2 cellular contexts compared by ENCODE assay signal in the genomic region with DNA sequence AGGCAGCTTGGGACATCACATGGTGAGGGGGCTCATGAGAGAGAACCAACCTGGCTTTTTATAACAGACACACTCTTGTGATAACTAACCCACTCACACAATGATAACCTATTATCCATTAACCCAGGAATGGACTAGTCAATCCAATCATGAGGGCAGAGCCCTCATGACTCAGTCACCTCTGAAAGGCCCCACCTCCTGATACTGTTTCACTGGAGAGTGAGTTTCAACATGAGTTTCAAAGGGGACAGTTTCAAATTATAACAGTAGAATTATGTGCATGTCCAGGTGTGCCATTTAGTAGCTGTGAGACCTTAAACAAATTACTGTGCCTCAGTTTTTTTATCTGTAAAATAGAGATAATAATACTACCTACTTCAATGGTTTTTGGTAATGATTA.
TF ChIP-seq lines count a peak whose summit lies in the region.

No MANE protein-coding gene starts in this region.

TF ChIP-seq in HCT116, 20 proteins besides CTCF, POLR2A, EP300 and RAD21 (continued from another document):
- TF ChIP-seq, protein P1, sequence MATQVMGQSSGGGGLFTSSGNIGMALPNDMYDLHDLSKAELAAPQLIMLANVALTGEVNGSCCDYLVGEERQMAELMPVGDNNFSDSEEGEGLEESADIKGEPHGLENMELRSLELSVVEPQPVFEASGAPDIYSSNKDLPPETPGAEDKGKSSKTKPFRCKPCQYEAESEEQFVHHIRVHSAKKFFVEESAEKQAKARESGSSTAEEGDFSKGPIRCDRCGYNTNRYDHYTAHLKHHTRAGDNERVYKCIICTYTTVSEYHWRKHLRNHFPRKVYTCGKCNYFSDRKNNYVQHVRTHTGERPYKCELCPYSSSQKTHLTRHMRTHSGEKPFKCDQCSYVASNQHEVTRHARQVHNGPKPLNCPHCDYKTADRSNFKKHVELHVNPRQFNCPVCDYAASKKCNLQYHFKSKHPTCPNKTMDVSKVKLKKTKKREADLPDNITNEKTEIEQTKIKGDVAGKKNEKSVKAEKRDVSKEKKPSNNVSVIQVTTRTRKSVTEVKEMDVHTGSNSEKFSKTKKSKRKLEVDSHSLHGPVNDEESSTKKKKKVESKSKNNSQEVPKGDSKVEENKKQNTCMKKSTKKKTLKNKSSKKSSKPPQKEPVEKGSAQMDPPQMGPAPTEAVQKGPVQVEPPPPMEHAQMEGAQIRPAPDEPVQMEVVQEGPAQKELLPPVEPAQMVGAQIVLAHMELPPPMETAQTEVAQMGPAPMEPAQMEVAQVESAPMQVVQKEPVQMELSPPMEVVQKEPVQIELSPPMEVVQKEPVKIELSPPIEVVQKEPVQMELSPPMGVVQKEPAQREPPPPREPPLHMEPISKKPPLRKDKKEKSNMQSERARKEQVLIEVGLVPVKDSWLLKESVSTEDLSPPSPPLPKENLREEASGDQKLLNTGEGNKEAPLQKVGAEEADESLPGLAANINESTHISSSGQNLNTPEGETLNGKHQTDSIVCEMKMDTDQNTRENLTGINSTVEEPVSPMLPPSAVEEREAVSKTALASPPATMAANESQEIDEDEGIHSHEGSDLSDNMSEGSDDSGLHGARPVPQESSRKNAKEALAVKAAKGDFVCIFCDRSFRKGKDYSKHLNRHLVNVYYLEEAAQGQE (IDR thresholded peaks at IDR 0.05; ENCODE audit: low read depth) = no peak
- TF ChIP-seq ZFX (IDR thresholded peaks at IDR 0.05) = no peak

TF ChIP-seq in liver, 16 proteins besides CTCF, POLR2A, EP300 and RAD21 (continued from another document):
- TF ChIP-seq, protein P1 (IDR thresholded peaks at IDR 0.05) = peak; percentile 87
- TF ChIP-seq, protein P2, sequence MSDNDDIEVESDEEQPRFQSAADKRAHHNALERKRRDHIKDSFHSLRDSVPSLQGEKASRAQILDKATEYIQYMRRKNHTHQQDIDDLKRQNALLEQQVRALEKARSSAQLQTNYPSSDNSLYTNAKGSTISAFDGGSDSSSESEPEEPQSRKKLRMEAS (IDR thresholded peaks at IDR 0.05) = no peak
- peak; percentile 35 to 40 for TF ChIP-seq HNF4A (conservative IDR thresholded peaks at IDR 0.05)
TF ChIP-seq in liver: peak in this region for 7.
